1 cellular context compared by ENCODE assay signal in the genomic region with DNA sequence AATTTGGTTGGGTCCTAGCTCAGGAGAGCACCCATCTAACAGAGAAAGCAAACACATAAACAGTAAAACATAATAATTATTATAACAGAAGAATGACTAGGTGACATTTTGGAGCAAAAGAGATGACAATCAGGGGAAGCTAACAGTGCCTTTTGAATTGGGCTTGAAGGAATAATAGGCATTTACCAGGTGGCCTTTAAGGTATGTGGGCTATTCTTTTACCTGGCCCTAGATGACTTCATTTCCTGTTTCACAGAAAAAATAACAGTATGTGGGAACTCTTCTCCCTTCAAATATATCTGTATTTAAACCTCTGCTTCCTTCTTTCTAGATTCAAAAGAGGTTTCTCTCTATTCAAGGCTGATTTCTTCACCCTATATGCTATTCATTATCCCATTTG.
TF ChIP-seq lines count a peak whose summit lies in the region.

No MANE protein-coding gene starts in this region.

TF ChIP-seq in GM23338, 12 proteins besides CTCF, POLR2A, EP300 and RAD21 (continued from another document):
- TF ChIP-seq, protein P1, sequence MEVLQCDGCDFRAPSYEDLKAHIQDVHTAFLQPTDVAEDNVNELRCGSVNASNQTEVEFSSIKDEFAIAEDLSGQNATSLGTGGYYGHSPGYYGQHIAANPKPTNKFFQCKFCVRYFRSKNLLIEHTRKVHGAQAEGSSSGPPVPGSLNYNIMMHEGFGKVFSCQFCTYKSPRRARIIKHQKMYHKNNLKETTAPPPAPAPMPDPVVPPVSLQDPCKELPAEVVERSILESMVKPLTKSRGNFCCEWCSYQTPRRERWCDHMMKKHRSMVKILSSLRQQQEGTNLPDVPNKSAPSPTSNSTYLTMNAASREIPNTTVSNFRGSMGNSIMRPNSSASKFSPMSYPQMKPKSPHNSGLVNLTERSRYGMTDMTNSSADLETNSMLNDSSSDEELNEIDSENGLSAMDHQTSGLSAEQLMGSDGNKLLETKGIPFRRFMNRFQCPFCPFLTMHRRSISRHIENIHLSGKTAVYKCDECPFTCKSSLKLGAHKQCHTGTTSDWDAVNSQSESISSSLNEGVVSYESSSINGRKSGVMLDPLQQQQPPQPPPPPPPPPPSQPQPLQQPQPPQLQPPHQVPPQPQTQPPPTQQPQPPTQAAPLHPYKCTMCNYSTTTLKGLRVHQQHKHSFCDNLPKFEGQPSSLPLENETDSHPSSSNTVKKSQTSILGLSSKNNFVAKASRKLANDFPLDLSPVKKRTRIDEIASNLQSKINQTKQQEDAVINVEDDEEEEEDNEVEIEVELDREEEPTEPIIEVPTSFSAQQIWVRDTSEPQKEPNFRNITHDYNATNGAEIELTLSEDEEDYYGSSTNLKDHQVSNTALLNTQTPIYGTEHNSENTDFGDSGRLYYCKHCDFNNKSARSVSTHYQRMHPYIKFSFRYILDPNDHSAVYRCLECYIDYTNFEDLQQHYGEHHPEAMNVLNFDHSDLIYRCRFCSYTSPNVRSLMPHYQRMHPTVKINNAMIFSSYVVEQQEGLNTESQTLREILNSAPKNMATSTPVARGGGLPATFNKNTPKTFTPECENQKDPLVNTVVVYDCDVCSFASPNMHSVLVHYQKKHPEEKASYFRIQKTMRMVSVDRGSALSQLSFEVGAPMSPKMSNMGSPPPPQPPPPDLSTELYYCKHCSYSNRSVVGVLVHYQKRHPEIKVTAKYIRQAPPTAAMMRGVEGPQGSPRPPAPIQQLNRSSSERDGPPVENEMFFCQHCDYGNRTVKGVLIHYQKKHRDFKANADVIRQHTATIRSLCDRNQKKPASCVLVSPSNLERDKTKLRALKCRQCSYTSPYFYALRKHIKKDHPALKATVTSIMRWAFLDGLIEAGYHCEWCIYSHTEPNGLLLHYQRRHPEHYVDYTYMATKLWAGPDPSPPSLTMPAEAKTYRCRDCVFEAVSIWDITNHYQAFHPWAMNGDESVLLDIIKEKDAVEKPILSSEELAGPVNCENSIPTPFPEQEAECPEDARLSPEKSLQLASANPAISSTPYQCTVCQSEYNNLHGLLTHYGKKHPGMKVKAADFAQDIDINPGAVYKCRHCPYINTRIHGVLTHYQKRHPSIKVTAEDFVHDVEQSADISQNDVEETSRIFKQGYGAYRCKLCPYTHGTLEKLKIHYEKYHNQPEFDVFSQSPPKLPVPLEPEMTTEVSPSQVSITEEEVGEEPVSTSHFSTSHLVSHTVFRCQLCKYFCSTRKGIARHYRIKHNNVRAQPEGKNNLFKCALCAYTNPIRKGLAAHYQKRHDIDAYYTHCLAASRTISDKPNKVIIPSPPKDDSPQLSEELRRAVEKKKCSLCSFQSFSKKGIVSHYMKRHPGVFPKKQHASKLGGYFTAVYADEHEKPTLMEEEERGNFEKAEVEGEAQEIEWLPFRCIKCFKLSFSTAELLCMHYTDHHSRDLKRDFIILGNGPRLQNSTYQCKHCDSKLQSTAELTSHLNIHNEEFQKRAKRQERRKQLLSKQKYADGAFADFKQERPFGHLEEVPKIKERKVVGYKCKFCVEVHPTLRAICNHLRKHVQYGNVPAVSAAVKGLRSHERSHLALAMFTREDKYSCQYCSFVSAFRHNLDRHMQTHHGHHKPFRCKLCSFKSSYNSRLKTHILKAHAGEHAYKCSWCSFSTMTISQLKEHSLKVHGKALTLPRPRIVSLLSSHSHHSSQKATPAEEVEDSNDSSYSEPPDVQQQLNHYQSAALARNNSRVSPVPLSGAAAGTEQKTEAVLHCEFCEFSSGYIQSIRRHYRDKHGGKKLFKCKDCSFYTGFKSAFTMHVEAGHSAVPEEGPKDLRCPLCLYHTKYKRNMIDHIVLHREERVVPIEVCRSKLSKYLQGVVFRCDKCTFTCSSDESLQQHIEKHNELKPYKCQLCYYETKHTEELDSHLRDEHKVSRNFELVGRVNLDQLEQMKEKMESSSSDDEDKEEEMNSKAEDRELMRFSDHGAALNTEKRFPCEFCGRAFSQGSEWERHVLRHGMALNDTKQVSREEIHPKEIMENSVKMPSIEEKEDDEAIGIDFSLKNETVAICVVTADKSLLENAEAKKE (CRISPR knock-in tag; IDR thresholded peaks at IDR 0.05): no peak
- TF ChIP-seq CREB1 (CRISPR knock-in tag; IDR thresholded peaks at IDR 0.05; ENCODE audit: low read depth) (no peak), EZH2phosphoT487 (IDR thresholded peaks at IDR 0.05; ENCODE audit: unreplicated experiment) (no peak), ZNF331 (CRISPR knock-in tag; IDR thresholded peaks at IDR 0.05; ENCODE audit: low read depth) (no peak), EZH2 (IDR thresholded peaks at IDR 0.05; ENCODE audit: low read depth, unreplicated experiment) (no peak), STAT1 (IDR thresholded peaks at IDR 0.05; ENCODE audit: unreplicated experiment) (no peak), POLR2AphosphoS5 (IDR thresholded peaks at IDR 0.05; ENCODE audit: low read depth) (no peak), ZNF114 (CRISPR knock-in tag; IDR thresholded peaks at IDR 0.05) (no peak)
- TF ChIP-seq, protein P2, sequence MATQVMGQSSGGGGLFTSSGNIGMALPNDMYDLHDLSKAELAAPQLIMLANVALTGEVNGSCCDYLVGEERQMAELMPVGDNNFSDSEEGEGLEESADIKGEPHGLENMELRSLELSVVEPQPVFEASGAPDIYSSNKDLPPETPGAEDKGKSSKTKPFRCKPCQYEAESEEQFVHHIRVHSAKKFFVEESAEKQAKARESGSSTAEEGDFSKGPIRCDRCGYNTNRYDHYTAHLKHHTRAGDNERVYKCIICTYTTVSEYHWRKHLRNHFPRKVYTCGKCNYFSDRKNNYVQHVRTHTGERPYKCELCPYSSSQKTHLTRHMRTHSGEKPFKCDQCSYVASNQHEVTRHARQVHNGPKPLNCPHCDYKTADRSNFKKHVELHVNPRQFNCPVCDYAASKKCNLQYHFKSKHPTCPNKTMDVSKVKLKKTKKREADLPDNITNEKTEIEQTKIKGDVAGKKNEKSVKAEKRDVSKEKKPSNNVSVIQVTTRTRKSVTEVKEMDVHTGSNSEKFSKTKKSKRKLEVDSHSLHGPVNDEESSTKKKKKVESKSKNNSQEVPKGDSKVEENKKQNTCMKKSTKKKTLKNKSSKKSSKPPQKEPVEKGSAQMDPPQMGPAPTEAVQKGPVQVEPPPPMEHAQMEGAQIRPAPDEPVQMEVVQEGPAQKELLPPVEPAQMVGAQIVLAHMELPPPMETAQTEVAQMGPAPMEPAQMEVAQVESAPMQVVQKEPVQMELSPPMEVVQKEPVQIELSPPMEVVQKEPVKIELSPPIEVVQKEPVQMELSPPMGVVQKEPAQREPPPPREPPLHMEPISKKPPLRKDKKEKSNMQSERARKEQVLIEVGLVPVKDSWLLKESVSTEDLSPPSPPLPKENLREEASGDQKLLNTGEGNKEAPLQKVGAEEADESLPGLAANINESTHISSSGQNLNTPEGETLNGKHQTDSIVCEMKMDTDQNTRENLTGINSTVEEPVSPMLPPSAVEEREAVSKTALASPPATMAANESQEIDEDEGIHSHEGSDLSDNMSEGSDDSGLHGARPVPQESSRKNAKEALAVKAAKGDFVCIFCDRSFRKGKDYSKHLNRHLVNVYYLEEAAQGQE (IDR thresholded peaks at IDR 0.05; ENCODE audit: unreplicated experiment): no peak
